Comparison of ENCODE assay signal across 16 cellular contexts in the genomic region with DNA sequence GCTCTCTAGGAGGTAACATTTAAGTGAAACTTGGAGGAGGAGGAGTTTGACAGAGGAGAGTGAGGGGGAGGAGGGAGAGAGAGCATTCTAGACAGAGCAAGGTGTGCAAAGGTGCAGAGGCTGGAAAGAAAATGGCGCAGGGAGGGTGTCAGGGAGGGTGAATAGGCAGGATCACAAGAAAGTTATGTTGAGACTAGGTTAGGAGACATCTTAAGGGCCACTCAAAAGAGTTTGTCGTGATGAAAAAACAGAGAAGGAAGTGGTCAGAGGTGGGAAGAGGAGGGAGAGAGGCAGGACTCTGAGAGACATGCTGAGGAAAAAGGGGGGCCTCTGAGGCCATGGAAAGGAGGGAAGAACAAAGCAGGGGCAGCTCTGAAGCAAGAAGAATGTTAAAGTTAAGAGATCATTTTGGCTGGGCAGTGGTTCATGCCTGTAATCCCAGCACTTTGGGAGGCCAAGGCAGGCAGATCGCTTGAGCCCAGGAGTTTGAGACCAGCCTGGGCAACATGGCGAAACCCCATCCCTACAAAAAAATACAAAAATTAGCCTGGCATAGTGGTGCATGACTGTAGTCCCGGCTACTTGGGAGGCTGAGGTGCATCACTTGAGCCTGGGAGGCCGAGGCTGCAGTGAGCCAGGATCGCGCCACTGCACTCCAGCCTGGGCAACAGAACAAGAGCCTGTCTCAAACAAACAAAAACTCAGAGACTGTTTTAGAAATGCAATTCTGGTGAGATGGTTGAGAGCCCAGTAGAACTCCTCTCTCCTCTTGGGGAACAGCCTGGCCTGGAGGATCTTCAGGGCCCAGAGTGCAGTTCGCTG. TPM values are rescaled to one million over a fixed set of nuclear protein-coding genes. Genes with fewer than 3 reads are reported as not detected.
A peak's percentile ranks its signal among the peaks of the same experiment; 100 is the strongest.
DNase-seq lines count a peak whose midpoint lies in the region; ATAC-seq and TF ChIP-seq lines count a peak whose summit lies in the region.
"Had no signal": no experiment of that assay in that cellular context is flagged by ENCODE, and none has a peak within 500 bp of the region (broad histone marks: within the 10 kb centered on the region; RNA-seq: fewer than 3 reads in every experiment).

No MANE protein-coding gene starts in this region.

- H3K36me3 ChIP-seq in SJCRH30: no peaks in the 10 kb centered on the region
- H3K36me3 ChIP-seq in thyroid gland: no peaks in the 10 kb centered on the region
- no peaks in the 10 kb centered on the region for H3K36me3 ChIP-seq in Karpas-422 (ENCODE audit: insufficient read depth, low read length)
- H3K36me3 ChIP-seq: brain microvascular endothelial cell, suprapubic skin had no signal

- H3K4me1 ChIP-seq in SJCRH30 (peaks cover 90% of the 10 kb centered on the region), thyroid gland (peaks cover 42 to 51% of the 10 kb centered on the region in 2 donors), Karpas-422 (ENCODE audit: low read length) (peaks cover 10% of the 10 kb centered on the region)
- H3K4me1 ChIP-seq: BLaER1 had no signal

- H2AFZ ChIP-seq in Karpas-422 (ENCODE audit: low read length): no peak overlapping the region

- no peaks in the 10 kb centered on the region for H4K20me1 ChIP-seq in Karpas-422 (ENCODE audit: insufficient read depth, low read depth, low read length)
- H4K20me1 ChIP-seq: BLaER1 had no signal

- peaks cover 79% of the 10 kb centered on the region for H3K4me1 Mint-ChIP-seq in activated T-cell treated with anti-CD3 and anti-CD28 coated beads, Interleukin-2, amount 50 U/mL, for 72 hours (ENCODE audit: low read depth)

- H3K79me2 ChIP-seq in Karpas-422 (ENCODE audit: low read length): peaks cover 9% of the 10 kb centered on the region; the same call in 1 of the 2 replicates

- H3K36me3 Mint-ChIP-seq in activated T-cell treated with anti-CD3 and anti-CD28 coated beads, Interleukin-2, amount 50 U/mL, for 72 hours (ENCODE audit: insufficient read depth in 2 of 2): peaks cover 0 to 2% of the 10 kb centered on the region in 2 donors

- TF ChIP-seq POLR2A in thyroid gland (IDR thresholded peaks at IDR 0.05): peak in 1 of 2 donors; percentile 11

- no peaks in the 10 kb centered on the region for H3K9me3 Mint-ChIP-seq in activated T-cell treated with anti-CD3 and anti-CD28 coated beads, Interleukin-2, amount 50 U/mL, for 72 hours

- no peaks in the 10 kb centered on the region for H3K27me3 ChIP-seq in SJCRH30
- no peaks in the 10 kb centered on the region for H3K27me3 ChIP-seq in thyroid gland
- H3K27me3 ChIP-seq in Karpas-422 (ENCODE audit: low read length): no peaks in the 10 kb centered on the region
- H3K27me3 ChIP-seq: BLaER1, brain microvascular endothelial cell, suprapubic skin had no signal

- TF ChIP-seq CTCF in fibroblast of mammary gland (conservative IDR thresholded peaks at IDR 0.05; ENCODE audit: control insufficient read depth, insufficient read depth, low read depth, low read length): no peak
- no peak for TF ChIP-seq CTCF in thyroid gland (IDR thresholded peaks at IDR 0.05)

- peak overlapping the region; percentile 59 for H3K27ac Mint-ChIP-seq in activated T-cell treated with anti-CD3 and anti-CD28 coated beads, Interleukin-2, amount 50 U/mL, for 72 hours

- 45 to 46% methylated on average over 9 of the region's 9 CpGs for WGBS in thyroid gland, 2 donors

- no peak overlapping the region for H3K9ac ChIP-seq in Karpas-422 (ENCODE audit: low read length)
- H3K9ac ChIP-seq: BLaER1 had no signal

- no peak for DNase-seq in activated T-cell treated with anti-CD3 and anti-CD28 coated beads, Interleukin-2, amount 50 U/mL, for 72 hours
- no peak for DNase-seq in activated T-cell treated with anti-CD3 and anti-CD28 coated beads, Interleukin-2, amount 50 U/mL, for 1 hour
- no peak for DNase-seq in SJCRH30
- peak; percentile 70 for DNase-seq in fibroblast of mammary gland (ENCODE audit: low read depth)
- peak; percentile 73 to 75 for DNase-seq in thyroid gland
- DNase-seq in Karpas-422: no peak
- no peak for DNase-seq in NCI-H510A (lab: John Stamatoyannopoulos, UW)
- DNase-seq: brain microvascular endothelial cell; islet precursor cell; NCI-H146; OCI-M1; stimulated activated CD4-positive, alpha-beta T cell treated with anti-CD3 and anti-CD28 coated beads, Interleukin-2, amount 100 ng/mL, for 48 hours had no signal

- intact Hi-C loops in thyroid gland (cut with DNase I): no loop called here

- peak in 1 of 2 donors; percentile 18 for ATAC-seq in activated T-cell treated with anti-CD3 and anti-CD28 coated beads, Interleukin-2, amount 50 U/mL, for 72 hours (replicated peaks in 1 of 2)
- ATAC-seq in HG02870 (IDR thresholded peaks at IDR 0.05; ENCODE audit: unreplicated experiment): no peak

- H3K9me3 ChIP-seq in SJCRH30 (replicated peaks): no peaks in the 10 kb centered on the region
- H3K9me3 ChIP-seq in thyroid gland: no peaks in the 10 kb centered on the region
- H3K9me3 ChIP-seq in Karpas-422 (ENCODE audit: low read length): no peaks in the 10 kb centered on the region
- H3K9me3 ChIP-seq: BLaER1, suprapubic skin had no signal

- H3K9me2 ChIP-seq in Karpas-422 (replicated peaks; ENCODE audit: insufficient read depth, low read length): no peaks in the 10 kb centered on the region

- peak overlapping the region; percentile 46 for H3K27ac ChIP-seq in SJCRH30
- peak overlapping the region; percentile 71 to 95 (median 81) for H3K27ac ChIP-seq in thyroid gland
- H3K27ac ChIP-seq in Karpas-422 (ENCODE audit: low read length): no peak overlapping the region
- H3K27ac ChIP-seq: BLaER1, suprapubic skin had no signal

- H3K4me2 ChIP-seq in Karpas-422 (ENCODE audit: low read depth, low read length, poor library complexity, severe bottlenecking): no peak overlapping the region
- H3K4me2 ChIP-seq: BLaER1 had no signal

- H3K4me3 ChIP-seq in SJCRH30: no peak overlapping the region
- no peak overlapping the region for H3K4me3 ChIP-seq in fibroblast of mammary gland (ENCODE audit: control insufficient read depth, low read depth, low read length)
- no peak overlapping the region for H3K4me3 ChIP-seq in thyroid gland (replicated peaks in 1 of 3)
- H3K4me3 ChIP-seq in Karpas-422 (ENCODE audit: low read length): no peak overlapping the region
- H3K4me3 ChIP-seq: BLaER1, suprapubic skin had no signal

- peak overlapping the region; percentile 35 to 44 for H3K4me3 Mint-ChIP-seq in activated T-cell treated with anti-CD3 and anti-CD28 coated beads, Interleukin-2, amount 50 U/mL, for 72 hours

- no peaks in the 10 kb centered on the region for H3K27me3 Mint-ChIP-seq in activated T-cell treated with anti-CD3 and anti-CD28 coated beads, Interleukin-2, amount 50 U/mL, for 72 hours (ENCODE audit: low read depth)

RNA-seq across cellular contexts. Expression of gene FAM83C, which starts 23.2 kb away (rescaled TPM):
- not detected for total RNA-seq in activated T-cell treated with anti-CD3 and anti-CD28 coated beads, Interleukin-2, amount 50 U/mL, for 72 hours
- 0.10 TPM in 1 of 2 replicates, not detected in the other for total RNA-seq in SJCRH30 (2014; rRNA removed; shearing (Covaris generic))
- not detected for total RNA-seq in thyroid gland
- total RNA-seq in Karpas-422 (2014; rRNA removed; shearing (Covaris generic); ENCODE audit: low replicate concordance): not detected in 2 replicates
- total RNA-seq: epithelial cell of proximal tubule had no signal

RNA-seq across cellular contexts. Expression of gene EIF6, which starts 30.8 kb away (rescaled TPM):
- 100 to 1,000 TPM; 127 to 129 TPM for total RNA-seq in activated T-cell treated with anti-CD3 and anti-CD28 coated beads, Interleukin-2, amount 50 U/mL, for 72 hours
- total RNA-seq in SJCRH30 (2014; rRNA removed; shearing (Covaris generic)): 142 and 157 TPM in 2 replicates
- 10 to 100 TPM; 30.3 to 94.2 (median 65.7) TPM for total RNA-seq in thyroid gland
- total RNA-seq in Karpas-422 (2014; rRNA removed; shearing (Covaris generic); ENCODE audit: low replicate concordance): 150 and 168 TPM in 2 replicates

RNA-seq across cellular contexts. Expression of gene MMP24OS, which starts 37.5 kb away (rescaled TPM):
- 10 to 100 TPM; 41.6 to 44.2 TPM for total RNA-seq in activated T-cell treated with anti-CD3 and anti-CD28 coated beads, Interleukin-2, amount 50 U/mL, for 72 hours
- total RNA-seq in SJCRH30 (2014; rRNA removed; shearing (Covaris generic)): 19.6 and 20.4 TPM in 2 replicates
- 10 to 100 TPM; 18.3 to 40.3 (median 28.8) TPM for total RNA-seq in thyroid gland
- 12.4 and 17.1 TPM in 2 replicates for total RNA-seq in Karpas-422 (2014; rRNA removed; shearing (Covaris generic); ENCODE audit: low replicate concordance)

Comparison
In these comparisons a context has a peak if more than half of its experiments do, and no peak if none do; other contexts are left out.
1. DNase-seq: peak in fibroblast of mammary gland (single experiment) and thyroid gland (2 of 2); none in activated T-cell treated with anti-CD3 and anti-CD28 coated beads, Interleukin-2, amount 50 U/mL, for 72 hours (0 of 2), activated T-cell treated with anti-CD3 and anti-CD28 coated beads, Interleukin-2, amount 50 U/mL, for 1 hour (single experiment), SJCRH30 (0 of 2), Karpas-422 (single experiment) and NCI-H510A (single experiment).